Comparison of ENCODE assay signal across 12 cellular contexts in the genomic region with DNA sequence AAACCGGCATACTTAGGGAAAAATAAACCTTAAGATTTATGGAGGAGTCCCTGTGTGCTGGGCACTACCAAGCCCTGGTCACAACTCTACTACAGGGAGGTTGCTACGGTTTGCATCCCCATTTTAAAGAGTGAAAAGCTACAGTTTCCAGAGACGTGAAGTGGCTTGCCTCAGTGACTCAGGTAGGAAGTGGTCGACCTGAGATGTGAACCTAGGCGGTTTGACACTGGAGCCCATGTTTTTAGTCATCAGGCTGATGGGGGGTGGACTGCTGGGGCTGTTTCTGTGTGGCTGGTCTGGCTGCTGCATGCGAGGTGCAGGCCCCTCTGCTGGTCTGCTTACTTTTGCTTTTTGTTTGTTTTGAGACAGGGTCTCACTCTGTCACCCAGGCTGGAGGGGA. TPM values are rescaled to one million over a fixed set of nuclear protein-coding genes. Genes with fewer than 3 reads are reported as not detected.
DNase-seq lines count a peak whose midpoint lies in the region; ATAC-seq lines count a peak whose summit lies in the region.
"Had no signal": no experiment of that assay in that cellular context is flagged by ENCODE, and none has a peak within 500 bp of the region (broad histone marks: within the 10 kb centered on the region; RNA-seq: fewer than 3 reads in every experiment).

No MANE protein-coding gene starts in this region.

- peaks cover 60% of the 10 kb centered on the region for H3K4me1 Mint-ChIP-seq in activated CD4-positive, alpha-beta memory T cell treated with anti-CD3 and anti-CD28 coated beads, Interleukin-2, amount 10 ng/mL, durations not matched to agents 7 days and 5 days
- H3K4me1 Mint-ChIP-seq in central memory CD8-positive, alpha-beta T cell: peaks cover 57% of the 10 kb centered on the region
- H3K4me1 Mint-ChIP-seq: mesothelial cell of epicardium had no signal

- CTCF ChIA-PET in activated CD4-positive, alpha-beta memory T cell treated with anti-CD3 and anti-CD28 coated beads, Interleukin-2, amount 10 ng/mL, durations not matched to agents 7 days and 5 days (lab: Charles Lee): interaction anchor here (1.0 to 1.4 kb wide), 4 partner anchors 9 to 280 kb away, joined by 3 to 6 read pairs (median 4); no protein-coding TSS in a partner anchor

- H3K4me3 Mint-ChIP-seq in activated CD4-positive, alpha-beta memory T cell treated with anti-CD3 and anti-CD28 coated beads, Interleukin-2, amount 10 ng/mL, durations not matched to agents 7 days and 5 days: no peak overlapping the region
- peak overlapping the region; percentile 23 for H3K4me3 Mint-ChIP-seq in central memory CD8-positive, alpha-beta T cell
- H3K4me3 Mint-ChIP-seq: mesothelial cell of epicardium had no signal

- POLR2A ChIA-PET in activated CD4-positive, alpha-beta memory T cell treated with anti-CD3 and anti-CD28 coated beads, Interleukin-2, amount 10 ng/mL, durations not matched to agents 7 days and 5 days (lab: Charles Lee): interaction anchor here (1.0 to 2.3 kb wide), 7 partner anchors 9 to 452 kb away, joined by 3 to 8 read pairs (median 5); a partner anchor contains a TSS

- H3K9me3 Mint-ChIP-seq in activated CD4-positive, alpha-beta memory T cell treated with anti-CD3 and anti-CD28 coated beads, Interleukin-2, amount 10 ng/mL, durations not matched to agents 7 days and 5 days: peaks cover 14% of the 10 kb centered on the region
- H3K9me3 Mint-ChIP-seq in central memory CD8-positive, alpha-beta T cell: no peaks in the 10 kb centered on the region

- H3K27ac Mint-ChIP-seq in activated CD4-positive, alpha-beta memory T cell treated with anti-CD3 and anti-CD28 coated beads, Interleukin-2, amount 10 ng/mL, durations not matched to agents 7 days and 5 days: peak overlapping the region; percentile 80
- peak overlapping the region; percentile 59 for H3K27ac Mint-ChIP-seq in central memory CD8-positive, alpha-beta T cell (ENCODE audit: low read depth)
- H3K27ac Mint-ChIP-seq: mesothelial cell of epicardium had no signal

- peaks cover 11% of the 10 kb centered on the region for H3K27me3 Mint-ChIP-seq in activated CD4-positive, alpha-beta memory T cell treated with anti-CD3 and anti-CD28 coated beads, Interleukin-2, amount 10 ng/mL, durations not matched to agents 7 days and 5 days
- H3K27me3 Mint-ChIP-seq in central memory CD8-positive, alpha-beta T cell: no peaks in the 10 kb centered on the region

- ATAC-seq in activated CD4-positive, CD25-positive, alpha-beta regulatory T cell treated with anti-CD3 and anti-CD28 coated beads, Interleukin-2, amount 50 U/mL, for 24 hours: peak; percentile 94 to 96
- ATAC-seq in central memory CD8-positive, alpha-beta T cell (replicated peaks; ENCODE audit: extremely low read depth, poor library complexity, severe bottlenecking): peak; percentile 98
- no peak for ATAC-seq in GM21786 (IDR thresholded peaks at IDR 0.05; ENCODE audit: unreplicated experiment)

- DNase-seq in activated CD4-positive, CD25-positive, alpha-beta regulatory T cell treated with anti-CD3 and anti-CD28 coated beads, Interleukin-2, amount 50 U/mL, for 72 hours: no peak
- DNase-seq in activated CD4-positive, alpha-beta memory T cell treated with anti-CD3 and anti-CD28 coated beads, Interleukin-2, amount 10 ng/mL, durations not matched to agents 7 days and 5 days: peak; percentile 83
- peak in 1 of 2 donors; percentile 61 for DNase-seq in central memory CD8-positive, alpha-beta T cell (ENCODE audit: low spot score in 2 of 2)
- peak; percentile 26 to 44 for DNase-seq in stimulated activated CD8-positive, alpha-beta memory T cell treated with anti-CD3 and anti-CD28 coated beads, Interleukin-7, amount 100 ng/mL, for 4 hours (ENCODE audit: low read depth in 2 of 2)
- no peak for DNase-seq in NCI-H774 (lab: John Stamatoyannopoulos, UW)
- no peak for DNase-seq in NOMO-1 (lab: John Stamatoyannopoulos, UW; ENCODE audit: unreplicated experiment in 2 of 2)
- DNase-seq: effector CD4-positive, alpha-beta T cell; MV-4-11 had no signal

- peaks cover 13% of the 10 kb centered on the region for H3K36me3 Mint-ChIP-seq in activated CD4-positive, alpha-beta memory T cell treated with anti-CD3 and anti-CD28 coated beads, Interleukin-2, amount 10 ng/mL, durations not matched to agents 7 days and 5 days (ENCODE audit: low read depth)
- peaks cover 10% of the 10 kb centered on the region for H3K36me3 Mint-ChIP-seq in central memory CD8-positive, alpha-beta T cell (ENCODE audit: insufficient read depth)
- H3K36me3 Mint-ChIP-seq: mesothelial cell of epicardium had no signal

RNA-seq across cellular contexts. Expression of a gene that starts 6.6 kb away (rescaled TPM):
- not detected for total RNA-seq in activated CD4-positive, alpha-beta memory T cell treated with anti-CD3 and anti-CD28 coated beads, Interleukin-2, amount 10 ng/mL, durations not matched to agents 7 days and 5 days
- total RNA-seq: mesothelial cell of epicardium, subcutaneous adipose tissue had no signal

RNA-seq across cellular contexts. Expression of a gene that starts 21.0 kb away (rescaled TPM):
- total RNA-seq in activated CD4-positive, alpha-beta memory T cell treated with anti-CD3 and anti-CD28 coated beads, Interleukin-2, amount 10 ng/mL, durations not matched to agents 7 days and 5 days: under 1 TPM in 1 of 2 experiments, not detected in 1; 0.13 TPM

RNA-seq across cellular contexts. Expression of a gene that starts 28.5 kb away (rescaled TPM):
- total RNA-seq in activated CD4-positive, alpha-beta memory T cell treated with anti-CD3 and anti-CD28 coated beads, Interleukin-2, amount 10 ng/mL, durations not matched to agents 7 days and 5 days: not detected
- total RNA-seq: mesothelial cell of epicardium had no signal

RNA-seq across cellular contexts. Expression of a gene that starts 37.7 kb away (rescaled TPM):
- total RNA-seq in activated CD4-positive, alpha-beta memory T cell treated with anti-CD3 and anti-CD28 coated beads, Interleukin-2, amount 10 ng/mL, durations not matched to agents 7 days and 5 days: 10 to 100 TPM; 10.1 to 12.0 TPM

RNA-seq across cellular contexts. Expression of a gene that starts 50.4 kb away (rescaled TPM):
- under 1 TPM; 0.25 to 0.38 TPM for total RNA-seq in activated CD4-positive, alpha-beta memory T cell treated with anti-CD3 and anti-CD28 coated beads, Interleukin-2, amount 10 ng/mL, durations not matched to agents 7 days and 5 days

Comparison
In these comparisons a context has a peak if more than half of its experiments do, and no peak if none do; other contexts are left out.
1. DNase-seq: peak in activated CD4-positive, alpha-beta memory T cell treated with anti-CD3 and anti-CD28 coated beads, Interleukin-2, amount 10 ng/mL, durations not matched to agents 7 days and 5 days (single experiment) and stimulated activated CD8-positive, alpha-beta memory T cell treated with anti-CD3 and anti-CD28 coated beads, Interleukin-7, amount 100 ng/mL, for 4 hours (2 of 2); none in activated CD4-positive, CD25-positive, alpha-beta regulatory T cell treated with anti-CD3 and anti-CD28 coated beads, Interleukin-2, amount 50 U/mL, for 72 hours (single experiment), NCI-H774 (single experiment) and NOMO-1 (0 of 2).